ENCODE assay signal across 8 cellular contexts in the genomic region with DNA sequence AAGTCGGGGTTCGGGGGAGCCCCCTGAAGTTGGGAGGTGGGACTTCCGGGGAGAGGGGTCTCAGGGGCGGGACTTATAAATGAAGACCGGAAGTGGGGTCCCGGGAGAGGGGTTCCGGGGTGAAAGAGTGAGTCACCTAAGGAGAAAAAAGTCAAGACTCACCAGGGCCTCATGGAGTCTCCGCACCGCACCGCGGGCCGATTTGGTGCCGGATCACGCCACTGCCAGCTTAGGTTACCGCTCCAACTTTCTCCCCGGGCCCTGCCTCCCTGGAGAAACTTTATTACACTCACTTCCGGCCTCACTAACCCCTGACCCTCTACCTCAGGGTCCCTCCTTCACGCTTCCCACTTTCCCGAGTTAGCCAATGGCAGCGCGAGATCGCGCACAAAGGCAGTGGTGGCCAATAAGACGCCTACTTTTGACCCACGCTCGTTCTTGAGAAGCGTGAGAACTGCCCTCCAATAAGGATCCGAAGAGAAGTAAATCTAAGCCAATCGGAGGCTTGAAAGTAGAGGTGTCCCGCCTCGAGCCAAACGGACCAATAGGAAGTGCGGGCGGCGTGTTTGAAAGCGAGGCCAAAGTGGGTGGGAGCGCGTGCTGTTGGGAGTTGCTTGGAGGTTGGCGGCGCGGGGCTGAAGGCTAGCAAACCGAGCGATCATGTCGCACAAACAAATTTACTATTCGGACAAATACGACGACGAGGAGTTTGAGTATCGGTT. TPM values are rescaled to one million over a fixed set of nuclear protein-coding genes. Genes with fewer than 3 reads are reported as not detected.
DNase-seq lines count a peak whose midpoint lies in the region; ATAC-seq, FAIRE-seq and TF ChIP-seq lines count a peak whose summit lies in the region.

A gene (plus strand): TSS at position 596 of the 722 bp plus-strand sequence. CDS start 65 bp downstream, at position 661.

- DNase-seq in Daoy (ENCODE audit: low read depth) (peak; percentile 100), GM23248 (peak; percentile 100), Karpas-422 (peak; percentile 100), RCC 7860 (ENCODE audit: low spot score) (peak; percentile 100), fibroblast of lung (ENCODE audit: low read depth in 2 of 2) (peak; percentile 100), naive B cell (peak; percentile 97)
- DNase-seq in activated T-helper 1 cell treated with anti-CD3 and anti-CD28 coated beads, Interleukin-12 subunit alpha, Interleukin-12 subunit beta, Interleukin-2, Interleukin-4 antibody, amounts not matched to agents 30 ng/mL and 10 ng/mL and 1 ng/mL, durations not matched to agents 14 hours and 24 hours and 36 hours (ENCODE audit: low spot score): peak; percentile 95

- no peak within 1 kb of the TSS for H3K4me3 Mint-ChIP-seq in activated T-helper 1 cell treated with anti-CD3 and anti-CD28 coated beads, Interleukin-12 subunit alpha, Interleukin-12 subunit beta, Interleukin-2, Interleukin-4 antibody, amounts not matched to agents 30 ng/mL and 10 ng/mL and 1 ng/mL, durations not matched to agents 14 hours and 24 hours and 36 hours
- H3K4me3 Mint-ChIP-seq in naive B cell: no peak within 1 kb of the TSS
- H3K4me3 Mint-ChIP-seq in stimulated activated memory B cell treated with anti-CD40 and anti-IgM and Interleukin-4, amounts not matched to agents 10 μg/mL and 1 μg/mL and 100 μg/mL, for 72 hours: no peak within 1 kb of the TSS

- H3K4me1 ChIP-seq in GM23248 (ENCODE audit: insufficient read depth) (peaks cover 31% of the 10 kb centered on the region), Karpas-422 (ENCODE audit: low read length) (peaks cover 53% of the 10 kb centered on the region), fibroblast of lung (ENCODE audit: control insufficient read depth, extremely low read depth, insufficient read depth, low read length) (peaks cover 15% of the 10 kb centered on the region)

- H3K9me2 ChIP-seq in GM23248 (ENCODE audit: insufficient read depth) (no peaks in the 10 kb centered on the region), Karpas-422 (replicated peaks; ENCODE audit: insufficient read depth, low read length) (no peaks in the 10 kb centered on the region)

- H3K27ac ChIP-seq in GM23248: peak within 1 kb of the TSS; percentile 99
- H3K27ac ChIP-seq in Karpas-422 (ENCODE audit: low read length): peak within 1 kb of the TSS; percentile 94
- H3K27ac ChIP-seq in fibroblast of lung (ENCODE audit: insufficient read depth, low read length): peak within 1 kb of the TSS; percentile 94

- peak; percentile 82 to 83 for ATAC-seq in naive B cell (ENCODE audit: low read depth in 2 of 2)
- ATAC-seq in stimulated activated memory B cell treated with anti-CD40 and anti-IgM and Interleukin-4, amounts not matched to agents 10 μg/mL and 1 μg/mL and 100 μg/mL, for 72 hours: peak; percentile 94

- peaks cover 49% of the 10 kb centered on the region for H3K79me2 ChIP-seq in GM23248 (ENCODE audit: insufficient read depth)
- peaks cover 75% of the 10 kb centered on the region for H3K79me2 ChIP-seq in Karpas-422 (ENCODE audit: low read length)
- peaks cover 53% of the 10 kb centered on the region for H3K79me2 ChIP-seq in fibroblast of lung (ENCODE audit: control insufficient read depth, insufficient read depth, low read length)

- H3K4me3 ChIP-seq in GM23248 (peak within 1 kb of the TSS; percentile 82), Karpas-422 (ENCODE audit: low read length) (peak within 1 kb of the TSS; percentile 73), fibroblast of lung (replicated peaks in 1 of 4; ENCODE audit: control extremely low read depth in 1 of 4, insufficient read depth in 1 of 4, low read depth in 3 of 4, low read length in 4 of 4) (peak within 1 kb of the TSS; percentile 63 to 93 (median 77))

- H3K9ac ChIP-seq in GM23248 (peak within 1 kb of the TSS; percentile 98), Karpas-422 (ENCODE audit: low read length) (peak within 1 kb of the TSS; percentile 94), fibroblast of lung (ENCODE audit: insufficient read depth, low read length) (peak within 1 kb of the TSS; percentile 93)

- H4K20me1 ChIP-seq in GM23248 (ENCODE audit: insufficient read depth): no peaks in the 10 kb centered on the region
- H4K20me1 ChIP-seq in Karpas-422 (ENCODE audit: insufficient read depth, low read depth, low read length): no peaks in the 10 kb centered on the region
- H4K20me1 ChIP-seq in fibroblast of lung (ENCODE audit: control insufficient read depth, extremely low read depth, insufficient read depth, low read length): no peaks in the 10 kb centered on the region

- FAIRE-seq in RCC 7860 (lab: Jason Lieb, UNC): peak; percentile 96

- H3K27me3 ChIP-seq in GM23248 (replicated peaks; ENCODE audit: insufficient read depth) (no peaks in the 10 kb centered on the region), Karpas-422 (ENCODE audit: low read length) (no peaks in the 10 kb centered on the region), fibroblast of lung (ENCODE audit: control insufficient read depth, insufficient read depth, low read length) (no peaks in the 10 kb centered on the region)

- no peak within 1 kb of the TSS for H3K27ac Mint-ChIP-seq in activated T-helper 1 cell treated with anti-CD3 and anti-CD28 coated beads, Interleukin-12 subunit alpha, Interleukin-12 subunit beta, Interleukin-2, Interleukin-4 antibody, amounts not matched to agents 30 ng/mL and 10 ng/mL and 1 ng/mL, durations not matched to agents 14 hours and 24 hours and 36 hours
- H3K27ac Mint-ChIP-seq in naive B cell: no peak within 1 kb of the TSS
- no peak within 1 kb of the TSS for H3K27ac Mint-ChIP-seq in stimulated activated memory B cell treated with anti-CD40 and anti-IgM and Interleukin-4, amounts not matched to agents 10 μg/mL and 1 μg/mL and 100 μg/mL, for 72 hours

- peak within 1 kb of the TSS; percentile 83 for H2AFZ ChIP-seq in GM23248
- H2AFZ ChIP-seq in Karpas-422 (ENCODE audit: low read length): no peak within 1 kb of the TSS; the same call in 1 of the 2 replicates
- peak within 1 kb of the TSS; percentile 49 for H2AFZ ChIP-seq in fibroblast of lung (ENCODE audit: low read length)

- peaks cover 48% of the 10 kb centered on the region for H3F3A ChIP-seq in GM23248 (ENCODE audit: insufficient read depth)

- 1% methylated on average over 47 to 49 of the region's 49 CpGs for WGBS in GM23248 (ENCODE audit: low coverage in 1 of 2, low lambda C conversion rate in 2 of 2, missing lambda C conversion rate in 2 of 2), 2 experiments

- H3K9me3 ChIP-seq in GM23248 (ENCODE audit: low read depth): no peaks in the 10 kb centered on the region
- H3K9me3 ChIP-seq in Karpas-422 (ENCODE audit: low read length): no peaks in the 10 kb centered on the region
- H3K9me3 ChIP-seq in fibroblast of lung (ENCODE audit: control insufficient read depth, insufficient read depth, low read depth, low read length): no peaks in the 10 kb centered on the region

- H3K36me3 Mint-ChIP-seq in activated T-helper 1 cell treated with anti-CD3 and anti-CD28 coated beads, Interleukin-12 subunit alpha, Interleukin-12 subunit beta, Interleukin-2, Interleukin-4 antibody, amounts not matched to agents 30 ng/mL and 10 ng/mL and 1 ng/mL, durations not matched to agents 14 hours and 24 hours and 36 hours (ENCODE audit: low read depth): peaks cover 20% of the 10 kb centered on the region
- H3K36me3 Mint-ChIP-seq in naive B cell: no peaks in the 10 kb centered on the region
- peaks cover 11% of the 10 kb centered on the region for H3K36me3 Mint-ChIP-seq in stimulated activated memory B cell treated with anti-CD40 and anti-IgM and Interleukin-4, amounts not matched to agents 10 μg/mL and 1 μg/mL and 100 μg/mL, for 72 hours

- H3K4me2 ChIP-seq in GM23248 (ENCODE audit: unreplicated experiment): peak within 1 kb of the TSS; percentile 97
- peak within 1 kb of the TSS; percentile 90 for H3K4me2 ChIP-seq in Karpas-422 (ENCODE audit: low read depth, low read length, poor library complexity, severe bottlenecking)
- H3K4me2 ChIP-seq in fibroblast of lung (ENCODE audit: extremely low read depth, insufficient read depth, low read length): peak within 1 kb of the TSS; percentile 99

- TF ChIP-seq CTCF in fibroblast of lung (conservative IDR thresholded peaks at IDR 0.05 in 1 of 2, IDR thresholded peaks at IDR 0.05 in 1 of 2; ENCODE audit: low read depth in 1 of 2, low read length in 2 of 2): no peak

- H3K27me3 Mint-ChIP-seq in activated T-helper 1 cell treated with anti-CD3 and anti-CD28 coated beads, Interleukin-12 subunit alpha, Interleukin-12 subunit beta, Interleukin-2, Interleukin-4 antibody, amounts not matched to agents 30 ng/mL and 10 ng/mL and 1 ng/mL, durations not matched to agents 14 hours and 24 hours and 36 hours (ENCODE audit: insufficient read depth): no peaks in the 10 kb centered on the region
- H3K27me3 Mint-ChIP-seq in naive B cell: no peaks in the 10 kb centered on the region
- no peaks in the 10 kb centered on the region for H3K27me3 Mint-ChIP-seq in stimulated activated memory B cell treated with anti-CD40 and anti-IgM and Interleukin-4, amounts not matched to agents 10 μg/mL and 1 μg/mL and 100 μg/mL, for 72 hours

- H3K9me3 Mint-ChIP-seq in activated T-helper 1 cell treated with anti-CD3 and anti-CD28 coated beads, Interleukin-12 subunit alpha, Interleukin-12 subunit beta, Interleukin-2, Interleukin-4 antibody, amounts not matched to agents 30 ng/mL and 10 ng/mL and 1 ng/mL, durations not matched to agents 14 hours and 24 hours and 36 hours: no peaks in the 10 kb centered on the region
- no peaks in the 10 kb centered on the region for H3K9me3 Mint-ChIP-seq in naive B cell
- H3K9me3 Mint-ChIP-seq in stimulated activated memory B cell treated with anti-CD40 and anti-IgM and Interleukin-4, amounts not matched to agents 10 μg/mL and 1 μg/mL and 100 μg/mL, for 72 hours: no peaks in the 10 kb centered on the region

- in situ Hi-C loops in GM23248 (cut with MboI): no loop called here

- H3K4me1 Mint-ChIP-seq in activated T-helper 1 cell treated with anti-CD3 and anti-CD28 coated beads, Interleukin-12 subunit alpha, Interleukin-12 subunit beta, Interleukin-2, Interleukin-4 antibody, amounts not matched to agents 30 ng/mL and 10 ng/mL and 1 ng/mL, durations not matched to agents 14 hours and 24 hours and 36 hours (ENCODE audit: low read depth): peaks cover 36% of the 10 kb centered on the region
- H3K4me1 Mint-ChIP-seq in naive B cell: peaks cover 13 to 36% (median 18%) of the 10 kb centered on the region in 3 donors
- H3K4me1 Mint-ChIP-seq in stimulated activated memory B cell treated with anti-CD40 and anti-IgM and Interleukin-4, amounts not matched to agents 10 μg/mL and 1 μg/mL and 100 μg/mL, for 72 hours: peaks cover 38% of the 10 kb centered on the region

- no peaks in the 10 kb centered on the region for H3K36me3 ChIP-seq in GM23248 (ENCODE audit: low read depth)
- peaks cover 22% of the 10 kb centered on the region for H3K36me3 ChIP-seq in Karpas-422 (ENCODE audit: insufficient read depth, low read length)
- H3K36me3 ChIP-seq in fibroblast of lung (ENCODE audit: control insufficient read depth, insufficient read depth, low read length): no peaks in the 10 kb centered on the region

- intact Hi-C loops in activated T-helper 1 cell treated with anti-CD3 and anti-CD28 coated beads, Interleukin-12 subunit alpha, Interleukin-12 subunit beta, Interleukin-2, Interleukin-4 antibody, amounts not matched to agents 30 ng/mL and 10 ng/mL and 1 ng/mL, durations not matched to agents 14 hours and 24 hours and 36 hours (cut with micrococcal nuclease): loop anchor here (1.0 to 5.0 kb wide), 14 partner anchors 9 to 754 kb away; a partner anchor contains a TSS

RNA-seq across cellular contexts. Expression of the gene that starts here (rescaled TPM):
- 362 and 379 TPM in 2 replicates for total RNA-seq in Daoy (2014; rRNA removed; shearing (Covaris generic))
- 45.6 and 50.3 TPM in 2 replicates for total RNA-seq in GM23248 (2014; rRNA removed; shearing (Covaris generic))
- 113 and 119 TPM in 2 replicates for polyA plus RNA-seq in GM23248 (2016; fragmentation: Nextera tagmentation; extraction: Ambion mirVana)
- 110 and 225 TPM in 2 replicates for total RNA-seq in Karpas-422 (2014; rRNA removed; shearing (Covaris generic); ENCODE audit: low replicate concordance)
- 151 and 158 TPM in 2 replicates for total RNA-seq in activated T-helper 1 cell treated with anti-CD3 and anti-CD28 coated beads, Interleukin-12 subunit alpha, Interleukin-12 subunit beta, Interleukin-2, Interleukin-4 antibody, amounts not matched to agents 30 ng/mL and 10 ng/mL and 1 ng/mL, durations not matched to agents 14 hours and 24 hours and 36 hours
- total RNA-seq in fibroblast of lung: 23.9 and 40.3 TPM in 2 replicates
- polyA plus RNA-seq in fibroblast of lung: 55.4 and 176 TPM in 2 replicates
- 38.8 and 114 TPM in 2 replicates for polyA plus RNA-seq in fibroblast of lung (2012)
- polyA minus RNA-seq in fibroblast of lung (ENCODE audit: low replicate concordance): 4.0 and 38.8 TPM in 2 replicates
- polyA plus RNA-seq in naive B cell (ENCODE audit: low read depth in 6 of 6): 100 to 1,000 TPM; 117 to 196 (median 131) TPM

Comparison
In these comparisons a context has a peak if more than half of its experiments do, and no peak if none do; other contexts are left out.
1. Peak in every context shown above with its lines: DNase-seq, ATAC-seq, H3K4me3 ChIP-seq and H3K27ac ChIP-seq.